ENCODE assay signal across 8 cellular contexts in genomic region chr15:51829360-51830278, GRCh38. TPM values are rescaled to one million over a fixed set of nuclear protein-coding genes. Genes with fewer than 3 reads are reported as not detected.
DNase-seq lines count a peak whose midpoint lies in the region; ATAC-seq and TF ChIP-seq lines count a peak whose summit lies in the region.

TSS of gene TMOD3 (plus strand) at chr15:51829653. CDS start at chr15:51862885, 33,232 bp downstream.

- H3K9ac ChIP-seq in fibroblast of lung (ENCODE audit: insufficient read depth, low read length): peak within 1 kb of the TSS; percentile 87

- no peaks in the 10 kb centered on the region for H3K27me3 Mint-ChIP-seq in activated T-helper 17 cell treated with anti-CD3 and anti-CD28 coated beads, Interleukin-2, amount 50 U/mL, for 72 hours
- peaks cover 0 to 8% (median 0%) of the 10 kb centered on the region in 5 donors for H3K27me3 Mint-ChIP-seq in naive thymus-derived CD4-positive, alpha-beta T cell
- no peaks in the 10 kb centered on the region for H3K27me3 Mint-ChIP-seq in stimulated activated memory B cell treated with anti-CD40 and anti-IgM and Interleukin-4, amounts not matched to agents 10 μg/mL and 1 μg/mL and 100 μg/mL, for 72 hours

- peaks cover 50% of the 10 kb centered on the region for H3K79me2 ChIP-seq in fibroblast of lung (ENCODE audit: control insufficient read depth, insufficient read depth, low read length)

- no peaks in the 10 kb centered on the region for H3K4me1 ChIP-seq in fibroblast of lung (ENCODE audit: control insufficient read depth, extremely low read depth, insufficient read depth, low read length)
- H3K4me1 ChIP-seq in naive thymus-derived CD4-positive, alpha-beta T cell (ENCODE audit: control insufficient read depth in 2 of 2, insufficient read depth in 2 of 2, low read length in 2 of 2): peaks cover 21 to 26% of the 10 kb centered on the region in 2 donors

- POLR2A ChIA-PET in naive thymus-derived CD4-positive, alpha-beta T cell (lab: Charles Lee): interaction anchor here (1.0 to 2.5 kb wide), 4 partner anchors 12 to 96 kb away, joined by 3 to 7 read pairs (median 3); no protein-coding TSS in a partner anchor

- H3K27me3 ChIP-seq in fibroblast of lung (ENCODE audit: control insufficient read depth, insufficient read depth, low read length): no peaks in the 10 kb centered on the region
- no peaks in the 10 kb centered on the region for H3K27me3 ChIP-seq in naive thymus-derived CD4-positive, alpha-beta T cell (ENCODE audit: control insufficient read depth in 2 of 2, insufficient read depth in 2 of 2, low read length in 2 of 2)

- peak within 1 kb of the TSS; percentile 58 for H2AFZ ChIP-seq in fibroblast of lung (ENCODE audit: low read length)

- H3K9me3 ChIP-seq in fibroblast of lung (ENCODE audit: control insufficient read depth, insufficient read depth, low read depth, low read length): no peaks in the 10 kb centered on the region
- no peaks in the 10 kb centered on the region for H3K9me3 ChIP-seq in naive thymus-derived CD4-positive, alpha-beta T cell (ENCODE audit: control insufficient read depth in 2 of 3, low read length in 3 of 3)

- peak within 1 kb of the TSS; percentile 95 for H3K4me3 Mint-ChIP-seq in activated T-helper 17 cell treated with anti-CD3 and anti-CD28 coated beads, Interleukin-2, amount 50 U/mL, for 72 hours
- peak within 1 kb of the TSS; percentile 94 to 99 (median 98) for H3K4me3 Mint-ChIP-seq in naive thymus-derived CD4-positive, alpha-beta T cell
- peak within 1 kb of the TSS; percentile 96 for H3K4me3 Mint-ChIP-seq in stimulated activated memory B cell treated with anti-CD40 and anti-IgM and Interleukin-4, amounts not matched to agents 10 μg/mL and 1 μg/mL and 100 μg/mL, for 72 hours

- peak; percentile 82 for ATAC-seq in GM21717 (IDR thresholded peaks at IDR 0.05; ENCODE audit: unreplicated experiment)
- peak; percentile 79 for ATAC-seq in activated T-helper 17 cell treated with anti-CD3 and anti-CD28 coated beads, Interleukin-2, amount 50 U/mL, for 72 hours (replicated peaks)
- ATAC-seq in naive thymus-derived CD4-positive, alpha-beta T cell: peak; percentile 94
- peak; percentile 97 for ATAC-seq in stimulated activated memory B cell treated with anti-CD40 and anti-IgM and Interleukin-4, amounts not matched to agents 10 μg/mL and 1 μg/mL and 100 μg/mL, for 72 hours

- intact Hi-C loops in naive thymus-derived CD4-positive, alpha-beta T cell (cut with micrococcal nuclease): loop anchor here (1.0 to 10.0 kb wide), 12 partner anchors 8 to 698 kb away; partner anchors contain the start of genes LEO1 (in 2 of the 2), LYSMD2 (in 2 of the 2), MYO5A (in 1 of the 2) and TMOD2 (in 1 of the 2)

- CTCF ChIA-PET in naive thymus-derived CD4-positive, alpha-beta T cell (lab: Charles Lee): interaction anchor here (0.6 kb wide), 1 partner anchor 179 kb away, joined by 5 read pairs; no protein-coding TSS in a partner anchor

- peak within 1 kb of the TSS; percentile 87 for H3K4me2 ChIP-seq in fibroblast of lung (ENCODE audit: extremely low read depth, insufficient read depth, low read length)

- peaks cover 4% of the 10 kb centered on the region for H4K20me1 ChIP-seq in fibroblast of lung (ENCODE audit: control insufficient read depth, extremely low read depth, insufficient read depth, low read length)

- no peaks in the 10 kb centered on the region for H3K9me3 Mint-ChIP-seq in activated T-helper 17 cell treated with anti-CD3 and anti-CD28 coated beads, Interleukin-2, amount 50 U/mL, for 72 hours
- H3K9me3 Mint-ChIP-seq in naive thymus-derived CD4-positive, alpha-beta T cell: peaks cover 0 to 2% (median 0%) of the 10 kb centered on the region in 11 donors
- no peaks in the 10 kb centered on the region for H3K9me3 Mint-ChIP-seq in stimulated activated memory B cell treated with anti-CD40 and anti-IgM and Interleukin-4, amounts not matched to agents 10 μg/mL and 1 μg/mL and 100 μg/mL, for 72 hours

- H3K4me3 ChIP-seq in Jurkat, Clone E6-1 (ENCODE audit: low read length): peak within 1 kb of the TSS; percentile 69
- peak within 1 kb of the TSS; percentile 70 to 87 (median 86) for H3K4me3 ChIP-seq in fibroblast of lung (replicated peaks in 1 of 4; ENCODE audit: control extremely low read depth in 1 of 4, insufficient read depth in 1 of 4, low read depth in 3 of 4, low read length in 4 of 4)
- peak within 1 kb of the TSS; percentile 93 for H3K4me3 ChIP-seq in naive thymus-derived CD4-positive, alpha-beta T cell (ENCODE audit: low read length)

- peak within 1 kb of the TSS; percentile 94 for H3K27ac Mint-ChIP-seq in activated T-helper 17 cell treated with anti-CD3 and anti-CD28 coated beads, Interleukin-2, amount 50 U/mL, for 72 hours
- peak within 1 kb of the TSS; percentile 87 to 97 (median 94) for H3K27ac Mint-ChIP-seq in naive thymus-derived CD4-positive, alpha-beta T cell
- peak within 1 kb of the TSS; percentile 88 for H3K27ac Mint-ChIP-seq in stimulated activated memory B cell treated with anti-CD40 and anti-IgM and Interleukin-4, amounts not matched to agents 10 μg/mL and 1 μg/mL and 100 μg/mL, for 72 hours

- H3K36me3 Mint-ChIP-seq in activated T-helper 17 cell treated with anti-CD3 and anti-CD28 coated beads, Interleukin-2, amount 50 U/mL, for 72 hours (ENCODE audit: low read depth): peaks cover 38% of the 10 kb centered on the region
- peaks cover 0 to 1% (median 0%) of the 10 kb centered on the region in 5 donors for H3K36me3 Mint-ChIP-seq in naive thymus-derived CD4-positive, alpha-beta T cell
- no peaks in the 10 kb centered on the region for H3K36me3 Mint-ChIP-seq in stimulated activated memory B cell treated with anti-CD40 and anti-IgM and Interleukin-4, amounts not matched to agents 10 μg/mL and 1 μg/mL and 100 μg/mL, for 72 hours

- peaks cover 24% of the 10 kb centered on the region for H3K4me1 Mint-ChIP-seq in activated T-helper 17 cell treated with anti-CD3 and anti-CD28 coated beads, Interleukin-2, amount 50 U/mL, for 72 hours
- peaks cover 30 to 51% (median 41%) of the 10 kb centered on the region in 7 donors for H3K4me1 Mint-ChIP-seq in naive thymus-derived CD4-positive, alpha-beta T cell
- peaks cover 41% of the 10 kb centered on the region for H3K4me1 Mint-ChIP-seq in stimulated activated memory B cell treated with anti-CD40 and anti-IgM and Interleukin-4, amounts not matched to agents 10 μg/mL and 1 μg/mL and 100 μg/mL, for 72 hours

- H3K27ac ChIP-seq in fibroblast of lung (ENCODE audit: insufficient read depth, low read length): peak within 1 kb of the TSS; percentile 87
- H3K27ac ChIP-seq in naive thymus-derived CD4-positive, alpha-beta T cell (ENCODE audit: low read depth, low read length): peak within 1 kb of the TSS; percentile 85

- TF ChIP-seq CTCF in fibroblast of lung (conservative IDR thresholded peaks at IDR 0.05 in 1 of 2, IDR thresholded peaks at IDR 0.05 in 1 of 2; ENCODE audit: low read depth in 1 of 2, low read length in 2 of 2): no peak

- H3K36me3 ChIP-seq in fibroblast of lung (ENCODE audit: control insufficient read depth, insufficient read depth, low read length): no peaks in the 10 kb centered on the region
- peaks cover 0 to 4% (median 0%) of the 10 kb centered on the region in 3 experiments for H3K36me3 ChIP-seq in naive thymus-derived CD4-positive, alpha-beta T cell (ENCODE audit: control insufficient read depth in 2 of 3, insufficient read depth in 3 of 3, low read length in 3 of 3)

- peak; percentile 41 for DNase-seq in DMS53 treated with DMSO at 0.1 percent for 48 hours (lab: John Stamatoyannopoulos, UW; ENCODE audit: unreplicated experiment)
- peak; percentile 80 for DNase-seq in Jurkat, Clone E6-1 (ENCODE audit: low read depth, low spot score)
- peak; percentile 86 for DNase-seq in RPMI7951 (ENCODE audit: low read depth)
- DNase-seq in fibroblast of lung (ENCODE audit: low read depth in 2 of 2): peak; percentile 84 to 88
- peak; percentile 79 to 94 (median 84) for DNase-seq in naive thymus-derived CD4-positive, alpha-beta T cell

RNA-seq across cellular contexts. Expression of gene TMOD3, which starts in this region (rescaled TPM):
- polyA plus RNA-seq in Jurkat, Clone E6-1 (2012; ENCODE audit: insufficient read depth, insufficient read length): 21.0 TPM
- 58.2 and 63.9 TPM in 2 replicates for total RNA-seq in RPMI7951 (2014; rRNA removed; shearing (Covaris generic))
- total RNA-seq in activated T-helper 17 cell treated with anti-CD3 and anti-CD28 coated beads, Interleukin-2, amount 50 U/mL, for 72 hours: 10 to 100 TPM; 64.5 to 76.9 TPM
- total RNA-seq in fibroblast of lung: 30.6 and 35.3 TPM in 2 replicates
- 19.8 and 33.7 TPM in 2 replicates for polyA plus RNA-seq in fibroblast of lung
- polyA plus RNA-seq in fibroblast of lung (2012): 17.5 and 30.2 TPM in 2 replicates
- 5.1 and 8.0 TPM in 2 replicates for polyA minus RNA-seq in fibroblast of lung (ENCODE audit: low replicate concordance)
- 10 to 100 TPM; 46.5 to 75.9 (median 50.4) TPM for total RNA-seq in naive thymus-derived CD4-positive, alpha-beta T cell
- 10 to 100 TPM; 25.5 to 25.6 TPM for polyA plus RNA-seq in naive thymus-derived CD4-positive, alpha-beta T cell

Comparison
In these comparisons a context has a peak if more than half of its experiments do, and no peak if none do; other contexts are left out.
1. Peak in every context shown above with its lines: DNase-seq, ATAC-seq, H3K4me3 ChIP-seq and H3K27ac ChIP-seq.